Comparison of ENCODE assay signal across 2 cellular contexts in the genomic region with DNA sequence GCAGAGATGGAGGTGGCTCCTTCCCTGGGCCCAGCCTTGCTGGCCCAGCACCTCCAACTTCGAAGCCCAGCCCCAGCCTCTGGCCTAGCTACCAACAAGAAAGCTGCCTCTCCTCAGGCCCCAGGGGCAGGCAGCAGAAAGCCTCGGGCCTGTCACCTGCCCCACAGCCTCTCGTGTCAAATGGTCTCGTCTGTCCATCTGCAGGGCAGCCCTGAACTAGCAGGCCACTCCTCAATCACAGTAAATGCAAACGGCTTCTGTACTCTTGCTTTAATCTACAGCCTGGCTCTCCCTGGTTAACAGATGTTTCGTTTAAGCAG.
TF ChIP-seq lines count a peak whose summit lies in the region.

No MANE protein-coding gene starts in this region.

TF ChIP-seq in GM23338, 12 proteins besides CTCF, POLR2A, EP300 and RAD21 (continued from another document):
- no peak for TF ChIP-seq ZNF331 (CRISPR knock-in tag; IDR thresholded peaks at IDR 0.05; ENCODE audit: low read depth)

TF ChIP-seq in neural cell, 6 proteins besides CTCF, POLR2A, EP300 and RAD21 (continued from another document):
- TF ChIP-seq, protein P1, sequence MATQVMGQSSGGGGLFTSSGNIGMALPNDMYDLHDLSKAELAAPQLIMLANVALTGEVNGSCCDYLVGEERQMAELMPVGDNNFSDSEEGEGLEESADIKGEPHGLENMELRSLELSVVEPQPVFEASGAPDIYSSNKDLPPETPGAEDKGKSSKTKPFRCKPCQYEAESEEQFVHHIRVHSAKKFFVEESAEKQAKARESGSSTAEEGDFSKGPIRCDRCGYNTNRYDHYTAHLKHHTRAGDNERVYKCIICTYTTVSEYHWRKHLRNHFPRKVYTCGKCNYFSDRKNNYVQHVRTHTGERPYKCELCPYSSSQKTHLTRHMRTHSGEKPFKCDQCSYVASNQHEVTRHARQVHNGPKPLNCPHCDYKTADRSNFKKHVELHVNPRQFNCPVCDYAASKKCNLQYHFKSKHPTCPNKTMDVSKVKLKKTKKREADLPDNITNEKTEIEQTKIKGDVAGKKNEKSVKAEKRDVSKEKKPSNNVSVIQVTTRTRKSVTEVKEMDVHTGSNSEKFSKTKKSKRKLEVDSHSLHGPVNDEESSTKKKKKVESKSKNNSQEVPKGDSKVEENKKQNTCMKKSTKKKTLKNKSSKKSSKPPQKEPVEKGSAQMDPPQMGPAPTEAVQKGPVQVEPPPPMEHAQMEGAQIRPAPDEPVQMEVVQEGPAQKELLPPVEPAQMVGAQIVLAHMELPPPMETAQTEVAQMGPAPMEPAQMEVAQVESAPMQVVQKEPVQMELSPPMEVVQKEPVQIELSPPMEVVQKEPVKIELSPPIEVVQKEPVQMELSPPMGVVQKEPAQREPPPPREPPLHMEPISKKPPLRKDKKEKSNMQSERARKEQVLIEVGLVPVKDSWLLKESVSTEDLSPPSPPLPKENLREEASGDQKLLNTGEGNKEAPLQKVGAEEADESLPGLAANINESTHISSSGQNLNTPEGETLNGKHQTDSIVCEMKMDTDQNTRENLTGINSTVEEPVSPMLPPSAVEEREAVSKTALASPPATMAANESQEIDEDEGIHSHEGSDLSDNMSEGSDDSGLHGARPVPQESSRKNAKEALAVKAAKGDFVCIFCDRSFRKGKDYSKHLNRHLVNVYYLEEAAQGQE (IDR thresholded peaks at IDR 0.05; ENCODE audit: borderline replicate concordance), result no peak
